In genomic region chr16:24778676-24779075, GRCh38 we compare ENCODE assay signal across 26 cellular contexts. TPM values are rescaled to one million over a fixed set of nuclear protein-coding genes. Genes with fewer than 3 reads are reported as not detected.
DNase-seq lines count a peak whose midpoint lies in the region; ATAC-seq, FAIRE-seq and TF ChIP-seq lines count a peak whose summit lies in the region.
"Had no signal": no experiment of that assay in that cellular context is flagged by ENCODE, and none has a peak within 500 bp of the region (broad histone marks: within the 10 kb centered on the region; RNA-seq: fewer than 3 reads in every experiment).

No MANE protein-coding gene starts in this region.

- peaks cover 0 to 4% (median 0%) of the 10 kb centered on the region in 11 donors for H3K9me3 ChIP-seq in heart right ventricle
- H3K9me3 ChIP-seq: adrenal gland; BLaER1 treated with 17β-estradiol and CSF1 and Interleukin-3, amounts not matched to agents 10 nM and 100 nM; Peyer's patch had no signal

- 88 to 95% methylated on average over 1 of the region's 1 CpG for WGBS in heart right ventricle, 2 donors

- H3K27ac Mint-ChIP-seq in activated naive CD8-positive, alpha-beta T cell treated with anti-CD3 and anti-CD28 coated beads for 36 hours, result peak overlapping the region; percentile 13
- peak overlapping the region; percentile 11 for H3K27ac Mint-ChIP-seq in mesothelial cell of epicardium
- H3K27ac Mint-ChIP-seq in type B pancreatic cell, result peak overlapping the region; percentile 88
- H3K27ac Mint-ChIP-seq: activated T-helper 2 cell treated with anti-CD3 and anti-CD28 coated beads, Interferon-gamma antibody, Interleukin-2, Interleukin-4, amounts not matched to agents 10 μg/mL and 5 μg/mL and 100 μg/mL, durations not matched to agents 14 hours and 24 hours and 36 hours had no signal

- H3K27me3 Mint-ChIP-seq in activated naive CD8-positive, alpha-beta T cell treated with anti-CD3 and anti-CD28 coated beads for 36 hours, result no peaks in the 10 kb centered on the region
- H3K27me3 Mint-ChIP-seq in mesothelial cell of epicardium (ENCODE audit: low read depth) (no peaks in the 10 kb centered on the region), type B pancreatic cell (no peaks in the 10 kb centered on the region)

- H3K36me3 Mint-ChIP-seq in activated naive CD8-positive, alpha-beta T cell treated with anti-CD3 and anti-CD28 coated beads for 36 hours, result peaks cover 39% of the 10 kb centered on the region
- H3K36me3 Mint-ChIP-seq in mesothelial cell of epicardium, result peaks cover 45% of the 10 kb centered on the region
- peaks cover 38% of the 10 kb centered on the region for H3K36me3 Mint-ChIP-seq in type B pancreatic cell

- H3K9me3 Mint-ChIP-seq in activated naive CD8-positive, alpha-beta T cell treated with anti-CD3 and anti-CD28 coated beads for 36 hours, result no peaks in the 10 kb centered on the region
- H3K9me3 Mint-ChIP-seq in mesothelial cell of epicardium, result peaks cover 6% of the 10 kb centered on the region
- H3K9me3 Mint-ChIP-seq in type B pancreatic cell, result no peaks in the 10 kb centered on the region
- H3K9me3 Mint-ChIP-seq: activated T-helper 2 cell treated with anti-CD3 and anti-CD28 coated beads, Interferon-gamma antibody, Interleukin-2, Interleukin-4, amounts not matched to agents 10 μg/mL and 5 μg/mL and 100 μg/mL, durations not matched to agents 14 hours and 24 hours and 36 hours; neural crest cell had no signal

- DNase-seq in heart right ventricle, result no peak
- DNase-seq in cardiac septum (ENCODE audit: low spot score), result no peak
- no peak for DNase-seq in activated naive CD8-positive, alpha-beta T cell treated with anti-CD3 and anti-CD28 coated beads for 36 hours
- no peak for DNase-seq in mesothelial cell of epicardium (ENCODE audit: low spot score in 2 of 2, unreplicated experiment in 2 of 2)
- no peak for DNase-seq in type B pancreatic cell (ENCODE audit: extremely low spot score, unreplicated experiment)
- DNase-seq in GM19239 (ENCODE audit: insufficient read length, low spot score), result no peak
- DNase-seq: activated CD4-positive, alpha-beta T cell treated with anti-CD3 and anti-CD28 coated beads for 1 hour; adrenal gland; effector CD8-positive, alpha-beta T cell; erythroblast; hypothalamus; Karpas-422; NCI-H1694 treated with DMSO at 0.1 percent for 48 hours; NCI-H2171; NCI-H524 treated with DMSO at 0.1 percent for 48 hours; Peyer's patch; posterior cingulate gyrus had no signal

- peaks cover 7% of the 10 kb centered on the region for H3K4me1 Mint-ChIP-seq in activated naive CD8-positive, alpha-beta T cell treated with anti-CD3 and anti-CD28 coated beads for 36 hours
- peaks cover 2% of the 10 kb centered on the region for H3K4me1 Mint-ChIP-seq in mesothelial cell of epicardium
- H3K4me1 Mint-ChIP-seq in type B pancreatic cell (ENCODE audit: unreplicated experiment), result no peaks in the 10 kb centered on the region
- H3K4me1 Mint-ChIP-seq: neural crest cell had no signal

- no peak overlapping the region for H3K4me3 ChIP-seq in heart right ventricle
- H3K4me3 ChIP-seq: adrenal gland; BLaER1 treated with 17β-estradiol and CSF1 and Interleukin-3, amounts not matched to agents 10 nM and 100 nM; GM12878; Peyer's patch had no signal

- TF ChIP-seq CTCF in heart right ventricle (IDR thresholded peaks at IDR 0.05) (no peak), mesothelial cell of epicardium (IDR thresholded peaks at IDR 0.05; ENCODE audit: unreplicated experiment) (no peak), type B pancreatic cell (conservative IDR thresholded peaks at IDR 0.05) (no peak)

- no peaks in the 10 kb centered on the region for H3K27me3 ChIP-seq in heart right ventricle
- H3K27me3 ChIP-seq: adrenal gland; BLaER1 treated with 17β-estradiol and CSF1 and Interleukin-3, amounts not matched to agents 10 nM and 100 nM; Peyer's patch had no signal

- intact Hi-C loops in heart right ventricle (cut with DNase I) (loop anchor here in 4 of 10 donors (2.0 to 5.0 kb wide), 3 partner anchors 41 to 48 kb away; no protein-coding TSS in a partner anchor), cardiac septum (cut with DNase I) (loop anchor here (5.0 kb wide), 1 partner anchor 46 kb away; no protein-coding TSS in a partner anchor)

- ATAC-seq in heart right ventricle (no peak), GM21723 (IDR thresholded peaks at IDR 0.05; ENCODE audit: unreplicated experiment) (no peak)
- ATAC-seq: GM12878, HCT116 had no signal

- no peak overlapping the region for H3K4me3 Mint-ChIP-seq in activated naive CD8-positive, alpha-beta T cell treated with anti-CD3 and anti-CD28 coated beads for 36 hours
- H3K4me3 Mint-ChIP-seq in mesothelial cell of epicardium (no peak overlapping the region), type B pancreatic cell (no peak overlapping the region)
- H3K4me3 Mint-ChIP-seq: neural crest cell had no signal

- no peak for FAIRE-seq in GM19239 (lab: Jason Lieb, UNC)
- FAIRE-seq: colon, D721Med, frontal cortex, GM12878 had no signal

- peaks cover 7 to 62% (median 43%) of the 10 kb centered on the region in 9 donors for H3K4me1 ChIP-seq in heart right ventricle
- H3K4me1 ChIP-seq: BLaER1 treated with 17β-estradiol and CSF1 and Interleukin-3, amounts not matched to agents 10 nM and 100 nM; Peyer's patch had no signal

- H3K27ac ChIP-seq in heart right ventricle, result peak overlapping the region in 6 of 10 donors; percentile 22 to 68 (median 54)
- H3K27ac ChIP-seq: BLaER1 treated with 17β-estradiol and CSF1 and Interleukin-3, amounts not matched to agents 10 nM and 100 nM; Peyer's patch had no signal

- H3K36me3 ChIP-seq in heart right ventricle, result peaks cover 0 to 87% (median 39%) of the 10 kb centered on the region in 9 donors

RNA-seq across cellular contexts. Expression of gene TNRC6A, which starts 49.2 kb away (rescaled TPM):
- total RNA-seq in heart right ventricle (10 to 100 TPM; 31.6 to 51.4 (median 37.3) TPM), cardiac septum (35.6 TPM), mesothelial cell of epicardium (77.3 to 89.7 TPM (median 82.1 TPM) in 3 replicates), type B pancreatic cell (ENCODE audit: low replicate concordance) (40.0 and 65.9 TPM in 2 replicates)
- polyA plus RNA-seq in heart right ventricle, result 10 to 100 TPM in 1 of 2 donors, 1 to 10 TPM in 1; 8.3 to 35.1 TPM
- 10 to 100 TPM; 30.3 to 33.9 TPM for total RNA-seq in activated naive CD8-positive, alpha-beta T cell treated with anti-CD3 and anti-CD28 coated beads for 36 hours

Comparison
In these comparisons a context has a peak if more than half of its experiments do, and no peak if none do; other contexts are left out.
1. H3K27ac Mint-ChIP-seq: peak in every context shown above with its lines; median percentile 88 in type B pancreatic cell; 13 in activated naive CD8-positive, alpha-beta T cell treated with anti-CD3 and anti-CD28 coated beads for 36 hours; 11 in mesothelial cell of epicardium.